ENCODE assay signal across 1 cellular context in the genomic region with DNA sequence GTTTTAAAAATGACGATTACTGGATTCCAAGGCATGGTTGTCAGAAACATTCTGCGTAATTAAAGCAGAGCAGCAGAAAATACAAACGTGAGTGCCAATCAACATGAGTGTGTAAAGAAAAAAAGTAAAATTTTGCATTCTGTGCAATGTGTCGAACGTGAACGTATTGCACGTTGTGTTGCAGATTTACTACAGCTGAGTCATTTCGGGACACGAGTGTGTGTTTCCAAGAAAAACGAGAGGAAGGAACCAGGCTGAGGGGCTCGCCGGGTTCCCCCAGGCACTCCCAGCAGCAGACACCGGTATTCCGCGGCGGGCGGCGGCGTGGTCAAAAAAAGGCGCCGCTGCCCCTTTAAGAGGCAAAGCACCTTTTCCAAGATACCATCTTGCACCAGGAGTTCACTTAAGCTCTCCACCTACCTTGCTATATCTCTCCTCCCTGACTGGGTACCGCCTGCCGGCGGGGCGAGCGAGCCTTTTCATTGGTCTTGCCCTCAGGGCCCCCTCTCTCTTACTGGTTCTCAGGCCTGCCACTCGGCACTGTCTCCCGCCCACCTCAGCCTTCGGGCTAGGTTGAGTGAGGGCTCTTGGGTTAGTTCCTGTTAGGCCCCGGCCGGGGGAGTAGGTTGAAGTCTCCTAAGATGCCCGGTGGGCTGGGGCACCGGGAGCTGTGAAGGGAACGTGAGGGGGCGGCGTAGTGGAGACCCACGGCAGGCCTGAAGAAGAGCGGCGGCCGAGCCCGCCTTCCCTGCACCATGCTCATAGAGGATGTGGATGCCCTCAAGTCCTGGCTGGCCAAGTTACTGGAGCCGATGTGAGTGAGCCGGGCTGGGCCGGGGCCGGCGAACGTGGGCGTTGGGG.
TF ChIP-seq lines count a peak whose summit lies in the region.

Gene RBM27, plus strand, starts transcription at position 595 of the 861 bp plus-strand sequence. Its CDS starts 161 bp downstream, at position 756.

TF ChIP-seq in K562, 482 proteins besides CTCF, POLR2A, EP300 and RAD21 (continued from another document and continues in another):
- TF ChIP-seq E2F1 (CRISPR knock-in tag; IDR thresholded peaks at IDR 0.05) (0 out of 2 replicates have a peak, but pooled peaks have one; percentile 43), NFATC3 (IDR thresholded peaks at IDR 0.05) (no peak), POLR2AphosphoS5 (IDR thresholded peaks at IDR 0.05; ENCODE audit: control insufficient read depth, insufficient read depth, low read depth, low read length) (peak; percentile 86), ZNF449 (CRISPR knock-in tag; IDR thresholded peaks at IDR 0.05) (no peak), COPS2 (conservative IDR thresholded peaks at IDR 0.05) (no peak), BRF1 (IDR thresholded peaks at IDR 0.05; ENCODE audit: borderline replicate concordance, extremely low read depth, insufficient read length) (no peak), DNMT1 (IDR thresholded peaks at IDR 0.05) (no peak), ZNF318 (IDR thresholded peaks at IDR 0.05; ENCODE audit: borderline replicate concordance in 1 of 2, low read depth in 1 of 2) (no peak), HCFC1 (IDR thresholded peaks at IDR 0.05; ENCODE audit: low read depth, low read length) (peak; percentile 65), GATAD2A (IDR thresholded peaks at IDR 0.05) (peak; percentile 77; the same call in 1 of the 2 replicates), ZBTB17 (CRISPR knock-in tag; IDR thresholded peaks at IDR 0.05) (0 out of 2 replicates have a peak, but pooled peaks have one; percentile 32), MEF2D (tag; conservative IDR thresholded peaks at IDR 0.05; ENCODE audit: low read depth) (no peak), ZNF197 (CRISPR knock-in tag; IDR thresholded peaks at IDR 0.05; ENCODE audit: low read depth) (0 out of 2 replicates have a peak, but pooled peaks have one; percentile 28), NFE2 (IDR thresholded peaks at IDR 0.05; ENCODE audit: low read depth) (peak; percentile 84), CREB3L1 (IDR thresholded peaks at IDR 0.05; ENCODE audit: borderline replicate concordance, low read depth) (peak; percentile 82; the same call in 1 of the 2 replicates), CTBP1 (IDR thresholded peaks at IDR 0.05; ENCODE audit: borderline replicate concordance) (peak; percentile 80; the same call in 1 of the 2 replicates), ZNF143 (CRISPR knock-in tag; IDR thresholded peaks at IDR 0.05) (peak; percentile 48; the same call in 1 of the 2 replicates), SIN3B (IDR thresholded peaks at IDR 0.05; ENCODE audit: low read depth) (no peak; the same call in 1 of the 2 replicates), PRPF4 (IDR thresholded peaks at IDR 0.05; ENCODE audit: insufficient read depth, low read depth, low read length, poor library complexity, severe bottlenecking) (no peak), RBBP5 (IDR thresholded peaks at IDR 0.05; ENCODE audit: borderline replicate concordance, insufficient read depth, low read length, poor library complexity, severe bottlenecking) (peak; percentile 97), MECOM (CRISPR knock-in tag; IDR thresholded peaks at IDR 0.05) (no peak), ZNF707 (CRISPR knock-in tag; conservative IDR thresholded peaks at IDR 0.05) (no peak), NFYB (IDR thresholded peaks at IDR 0.05; ENCODE audit: extremely low read depth, insufficient read length) (peak; percentile 99), KAT7 (CRISPR knock-in tag; IDR thresholded peaks at IDR 0.05; ENCODE audit: borderline replicate concordance) (0 out of 2 replicates have a peak, but pooled peaks have one; percentile 13), ZNF431 (CRISPR knock-in tag; IDR thresholded peaks at IDR 0.05) (no peak), PHF20 (IDR thresholded peaks at IDR 0.05; ENCODE audit: partially characterized antibody) (peak; percentile 73), TEAD2 (tag; IDR thresholded peaks at IDR 0.05) (peak; percentile 47; the same call in 1 of the 2 replicates), MAFK (IDR thresholded peaks at IDR 0.05; ENCODE audit: low read length) (no peak), NEUROD1 (IDR thresholded peaks at IDR 0.05; ENCODE audit: borderline replicate concordance, low read depth, low read length, partially characterized antibody) (peak; percentile 99), MAFF (IDR thresholded peaks at IDR 0.05; ENCODE audit: low read length) (peak; percentile 44; the same call in 1 of the 2 replicates), PTBP1 (IDR thresholded peaks at IDR 0.05; ENCODE audit: low read depth, low read length) (no peak)
- TF ChIP-seq, protein P1, sequence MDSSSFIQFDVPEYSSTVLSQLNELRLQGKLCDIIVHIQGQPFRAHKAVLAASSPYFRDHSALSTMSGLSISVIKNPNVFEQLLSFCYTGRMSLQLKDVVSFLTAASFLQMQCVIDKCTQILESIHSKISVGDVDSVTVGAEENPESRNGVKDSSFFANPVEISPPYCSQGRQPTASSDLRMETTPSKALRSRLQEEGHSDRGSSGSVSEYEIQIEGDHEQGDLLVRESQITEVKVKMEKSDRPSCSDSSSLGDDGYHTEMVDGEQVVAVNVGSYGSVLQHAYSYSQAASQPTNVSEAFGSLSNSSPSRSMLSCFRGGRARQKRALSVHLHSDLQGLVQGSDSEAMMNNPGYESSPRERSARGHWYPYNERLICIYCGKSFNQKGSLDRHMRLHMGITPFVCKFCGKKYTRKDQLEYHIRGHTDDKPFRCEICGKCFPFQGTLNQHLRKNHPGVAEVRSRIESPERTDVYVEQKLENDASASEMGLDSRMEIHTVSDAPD (CRISPR knock-in tag; IDR thresholded peaks at IDR 0.05), result no peak
- TF ChIP-seq, protein P2, sequence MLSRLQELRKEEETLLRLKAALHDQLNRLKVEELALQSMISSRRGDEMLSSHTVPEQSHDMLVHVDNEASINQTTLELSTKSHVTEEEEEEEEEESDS (CRISPR knock-in tag; IDR thresholded peaks at IDR 0.05), result no peak
- TF ChIP-seq, protein P3, sequence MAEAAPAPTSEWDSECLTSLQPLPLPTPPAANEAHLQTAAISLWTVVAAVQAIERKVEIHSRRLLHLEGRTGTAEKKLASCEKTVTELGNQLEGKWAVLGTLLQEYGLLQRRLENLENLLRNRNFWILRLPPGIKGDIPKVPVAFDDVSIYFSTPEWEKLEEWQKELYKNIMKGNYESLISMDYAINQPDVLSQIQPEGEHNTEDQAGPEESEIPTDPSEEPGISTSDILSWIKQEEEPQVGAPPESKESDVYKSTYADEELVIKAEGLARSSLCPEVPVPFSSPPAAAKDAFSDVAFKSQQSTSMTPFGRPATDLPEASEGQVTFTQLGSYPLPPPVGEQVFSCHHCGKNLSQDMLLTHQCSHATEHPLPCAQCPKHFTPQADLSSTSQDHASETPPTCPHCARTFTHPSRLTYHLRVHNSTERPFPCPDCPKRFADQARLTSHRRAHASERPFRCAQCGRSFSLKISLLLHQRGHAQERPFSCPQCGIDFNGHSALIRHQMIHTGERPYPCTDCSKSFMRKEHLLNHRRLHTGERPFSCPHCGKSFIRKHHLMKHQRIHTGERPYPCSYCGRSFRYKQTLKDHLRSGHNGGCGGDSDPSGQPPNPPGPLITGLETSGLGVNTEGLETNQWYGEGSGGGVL (CRISPR knock-in tag; IDR thresholded peaks at IDR 0.05), result no peak
- TF ChIP-seq, protein P4, sequence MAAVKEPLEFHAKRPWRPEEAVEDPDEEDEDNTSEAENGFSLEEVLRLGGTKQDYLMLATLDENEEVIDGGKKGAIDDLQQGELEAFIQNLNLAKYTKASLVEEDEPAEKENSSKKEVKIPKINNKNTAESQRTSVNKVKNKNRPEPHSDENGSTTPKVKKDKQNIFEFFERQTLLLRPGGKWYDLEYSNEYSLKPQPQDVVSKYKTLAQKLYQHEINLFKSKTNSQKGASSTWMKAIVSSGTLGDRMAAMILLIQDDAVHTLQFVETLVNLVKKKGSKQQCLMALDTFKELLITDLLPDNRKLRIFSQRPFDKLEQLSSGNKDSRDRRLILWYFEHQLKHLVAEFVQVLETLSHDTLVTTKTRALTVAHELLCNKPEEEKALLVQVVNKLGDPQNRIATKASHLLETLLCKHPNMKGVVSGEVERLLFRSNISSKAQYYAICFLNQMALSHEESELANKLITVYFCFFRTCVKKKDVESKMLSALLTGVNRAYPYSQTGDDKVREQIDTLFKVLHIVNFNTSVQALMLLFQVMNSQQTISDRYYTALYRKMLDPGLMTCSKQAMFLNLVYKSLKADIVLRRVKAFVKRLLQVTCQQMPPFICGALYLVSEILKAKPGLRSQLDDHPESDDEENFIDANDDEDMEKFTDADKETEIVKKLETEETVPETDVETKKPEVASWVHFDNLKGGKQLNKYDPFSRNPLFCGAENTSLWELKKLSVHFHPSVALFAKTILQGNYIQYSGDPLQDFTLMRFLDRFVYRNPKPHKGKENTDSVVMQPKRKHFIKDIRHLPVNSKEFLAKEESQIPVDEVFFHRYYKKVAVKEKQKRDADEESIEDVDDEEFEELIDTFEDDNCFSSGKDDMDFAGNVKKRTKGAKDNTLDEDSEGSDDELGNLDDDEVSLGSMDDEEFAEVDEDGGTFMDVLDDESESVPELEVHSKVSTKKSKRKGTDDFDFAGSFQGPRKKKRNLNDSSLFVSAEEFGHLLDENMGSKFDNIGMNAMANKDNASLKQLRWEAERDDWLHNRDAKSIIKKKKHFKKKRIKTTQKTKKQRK (IDR thresholded peaks at IDR 0.05; ENCODE audit: borderline replicate concordance, low read depth, low read length), result peak; percentile 71; the same call in 1 of the 2 replicates
